Comparison of ENCODE assay signal across 26 cellular contexts in the genomic region with DNA sequence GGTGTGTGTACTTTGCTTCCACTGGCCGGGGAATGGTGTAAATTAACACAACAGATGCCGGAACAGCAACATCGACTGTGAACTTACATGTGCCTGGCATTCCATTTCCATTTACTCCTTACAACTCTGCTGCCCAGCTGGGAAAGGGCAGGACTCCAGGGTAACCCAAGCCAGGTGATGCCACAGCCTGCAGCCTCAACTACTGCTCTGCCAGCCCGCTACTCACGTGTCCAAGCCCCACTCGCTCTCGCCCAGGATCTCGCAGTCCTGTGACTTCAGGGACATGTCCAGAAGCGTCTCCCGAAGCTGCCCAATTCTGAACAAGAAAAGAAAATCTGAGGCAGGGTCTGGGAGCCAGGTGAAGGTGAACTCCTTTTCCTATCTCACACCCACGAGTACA. TPM values are rescaled to one million over a fixed set of nuclear protein-coding genes. Genes with fewer than 3 reads are reported as not detected.
DNase-seq lines count a peak whose midpoint lies in the region; ATAC-seq and TF ChIP-seq lines count a peak whose summit lies in the region.
"Had no signal": no experiment of that assay in that cellular context is flagged by ENCODE, and none has a peak within 500 bp of the region (broad histone marks: within the 10 kb centered on the region; RNA-seq: fewer than 3 reads in every experiment).

No MANE protein-coding gene starts in this region.

- CTCF ChIA-PET in CD8-positive, alpha-beta T cell (lab: Charles Lee), result no interaction called here
- CTCF ChIA-PET in RWPE1 (lab: Yijun Ruan, JAX), result no interaction called here

- H3K27me3 Mint-ChIP-seq in CD8-positive, alpha-beta T cell (ENCODE audit: low read depth), result no peaks in the 10 kb centered on the region
- H3K27me3 Mint-ChIP-seq in endodermal cell (ENCODE audit: insufficient read depth), result no peaks in the 10 kb centered on the region
- no peaks in the 10 kb centered on the region for H3K27me3 Mint-ChIP-seq in activated T-cell treated with anti-CD3 and anti-CD28 coated beads, Interleukin-2, amount 50 U/mL, for 4 hours (ENCODE audit: low read depth)
- H3K27me3 Mint-ChIP-seq: CD8-positive, alpha-beta memory T cell had no signal

- no peaks in the 10 kb centered on the region for H3K27me3 ChIP-seq in CD8-positive, alpha-beta T cell (ENCODE audit: insufficient read depth, low read length)
- H3K27me3 ChIP-seq in endodermal cell (ENCODE audit: control insufficient read depth, insufficient read depth, low read length, poor library complexity, severe bottlenecking) (no peaks in the 10 kb centered on the region), gastrocnemius medialis (no peaks in the 10 kb centered on the region), SJCRH30 (no peaks in the 10 kb centered on the region)

- H3K4me3 ChIP-seq in CD8-positive, alpha-beta T cell (ENCODE audit: low read depth, low read length), result no peak overlapping the region
- H3K4me3 ChIP-seq in endodermal cell (ENCODE audit: low read length) (no peak overlapping the region), gastrocnemius medialis (no peak overlapping the region), SJCRH30 (no peak overlapping the region)
- H3K4me3 ChIP-seq: A549 had no signal

- no peak for TF ChIP-seq POLR2A in gastrocnemius medialis (IDR thresholded peaks at IDR 0.05)

- intact Hi-C loops in CD8-positive, alpha-beta T cell (cut with DNase I, micrococcal nuclease), result no loop called here
- intact Hi-C loops in gastrocnemius medialis (cut with DNase I; ENCODE audit: low total_unique reads), result no loop called here

- H3K4me1 Mint-ChIP-seq in CD8-positive, alpha-beta T cell (ENCODE audit: low read depth), result peaks cover 2% of the 10 kb centered on the region
- peaks cover 13% of the 10 kb centered on the region for H3K4me1 Mint-ChIP-seq in endodermal cell
- H3K4me1 Mint-ChIP-seq in activated T-cell treated with anti-CD3 and anti-CD28 coated beads, Interleukin-2, amount 50 U/mL, for 4 hours (ENCODE audit: low read depth), result no peaks in the 10 kb centered on the region

- no peak overlapping the region for H3K9ac ChIP-seq in endodermal cell (ENCODE audit: extremely low read depth, low read length, poor library complexity, severe bottlenecking)

- H3K9me3 ChIP-seq in CD8-positive, alpha-beta T cell (ENCODE audit: low read length), result no peaks in the 10 kb centered on the region
- H3K9me3 ChIP-seq in endodermal cell (ENCODE audit: control insufficient read depth, low read length), result no peaks in the 10 kb centered on the region
- H3K9me3 ChIP-seq in gastrocnemius medialis, result no peaks in the 10 kb centered on the region
- H3K9me3 ChIP-seq in SJCRH30 (replicated peaks), result no peaks in the 10 kb centered on the region
- H3K9me3 ChIP-seq: A549 had no signal

- H3K36me3 ChIP-seq in CD8-positive, alpha-beta T cell (ENCODE audit: insufficient read depth, low read length), result peaks cover 38% of the 10 kb centered on the region
- H3K36me3 ChIP-seq in endodermal cell (ENCODE audit: control insufficient read depth, insufficient read depth, low read length) (peaks cover 92% of the 10 kb centered on the region), gastrocnemius medialis (peaks cover 2 to 76% of the 10 kb centered on the region in 2 donors), SJCRH30 (peaks cover 23% of the 10 kb centered on the region)

- H3K4me3 Mint-ChIP-seq in CD8-positive, alpha-beta T cell, result no peak overlapping the region
- no peak overlapping the region for H3K4me3 Mint-ChIP-seq in endodermal cell
- H3K4me3 Mint-ChIP-seq in activated T-cell treated with anti-CD3 and anti-CD28 coated beads, Interleukin-2, amount 50 U/mL, for 4 hours, result no peak overlapping the region
- H3K4me3 Mint-ChIP-seq: CD8-positive, alpha-beta memory T cell had no signal

- H3K27ac ChIP-seq in CD8-positive, alpha-beta T cell (ENCODE audit: low read depth, low read length), result no peak overlapping the region
- H3K27ac ChIP-seq in RWPE1, result peak overlapping the region; percentile 34
- no peak overlapping the region for H3K27ac ChIP-seq in endodermal cell (ENCODE audit: low read depth, low read length)
- peak overlapping the region in 1 of 4 donors; percentile 30 for H3K27ac ChIP-seq in gastrocnemius medialis
- H3K27ac ChIP-seq in SJCRH30, result no peak overlapping the region
- H3K27ac ChIP-seq: A549 had no signal

- TF ChIP-seq CTCF in CD8-positive, alpha-beta T cell (IDR thresholded peaks at IDR 0.05), result no peak
- TF ChIP-seq CTCF in RWPE1 (conservative IDR thresholded peaks at IDR 0.05; ENCODE audit: low read depth) (no peak), endodermal cell (conservative IDR thresholded peaks at IDR 0.05) (no peak), gastrocnemius medialis (IDR thresholded peaks at IDR 0.05 in 4 of 5, conservative IDR thresholded peaks at IDR 0.05 in 1 of 5) (no peak)

- in situ Hi-C loops in gastrocnemius medialis (cut with MboI; ENCODE audit: low sequenced_read_pairs in 4 of 4), result no loop called here

- H3K27ac Mint-ChIP-seq in CD8-positive, alpha-beta T cell, result peak overlapping the region; percentile 38
- peak overlapping the region; percentile 8 for H3K27ac Mint-ChIP-seq in endodermal cell

- no peak for ATAC-seq in CD8-positive, alpha-beta T cell
- peak; percentile 54 to 71 for ATAC-seq in gastrocnemius medialis
- ATAC-seq in activated T-cell treated with anti-CD3 and anti-CD28 coated beads, Interleukin-2, amount 50 U/mL, for 4 hours, result no peak
- ATAC-seq: A549 had no signal

- no peaks in the 10 kb centered on the region for H3K9me3 Mint-ChIP-seq in CD8-positive, alpha-beta T cell
- H3K9me3 Mint-ChIP-seq in endodermal cell, result no peaks in the 10 kb centered on the region
- H3K9me3 Mint-ChIP-seq in activated T-cell treated with anti-CD3 and anti-CD28 coated beads, Interleukin-2, amount 50 U/mL, for 4 hours, result no peaks in the 10 kb centered on the region
- H3K9me3 Mint-ChIP-seq: CD8-positive, alpha-beta memory T cell had no signal

- no peaks in the 10 kb centered on the region for H3K4me1 ChIP-seq in CD8-positive, alpha-beta T cell (ENCODE audit: insufficient read depth, low read length)
- H3K4me1 ChIP-seq in endodermal cell (ENCODE audit: control insufficient read depth, insufficient read depth, low read length) (peaks cover 6% of the 10 kb centered on the region), gastrocnemius medialis (peaks cover 4 to 7% of the 10 kb centered on the region in 2 donors), SJCRH30 (no peaks in the 10 kb centered on the region)
- H3K4me1 ChIP-seq: A549 had no signal

- POLR2A ChIA-PET in CD8-positive, alpha-beta T cell (lab: Charles Lee), result no interaction called here
- POLR2A ChIA-PET in RWPE1 (lab: Yijun Ruan, JAX; ENCODE audit: low non-redundant PET), result no interaction called here

- 89% methylated on average over 11 of the region's 11 CpGs for WGBS in endodermal cell (ENCODE audit: insufficient coverage in 1 of 2, insufficient read length in 1 of 2), 2 experiments

- H3K36me3 Mint-ChIP-seq in CD8-positive, alpha-beta T cell, result peaks cover 90% of the 10 kb centered on the region
- H3K36me3 Mint-ChIP-seq in endodermal cell (ENCODE audit: low read depth), result peaks cover 79% of the 10 kb centered on the region
- peaks cover 29% of the 10 kb centered on the region for H3K36me3 Mint-ChIP-seq in activated T-cell treated with anti-CD3 and anti-CD28 coated beads, Interleukin-2, amount 50 U/mL, for 4 hours (ENCODE audit: insufficient read depth)

- DNase-seq in CD8-positive, alpha-beta T cell, result no peak
- DNase-seq in RWPE1 (ENCODE audit: low spot score) (no peak), endodermal cell (no peak), gastrocnemius medialis (peak; percentile 22 to 51), NCI-H748 treated with DMSO at 0.1 percent for 48 hours (lab: John Stamatoyannopoulos, UW) (no peak), SJCRH30 (no peak)
- no peak for DNase-seq in activated T-cell treated with anti-CD3 and anti-CD28 coated beads, Interleukin-2, amount 50 U/mL, for 4 hours
- DNase-seq: AML-193; C1 segment of cervical spinal cord; CD8-positive, alpha-beta memory T cell; DMS153; DND-41; KBM-7; MV-4-11; NCI-H1105; NCI-H146; NCI-H1930; NCI-H2107; NCI-H446 treated with DMSO at 0.1 percent for 48 hours; NCI-H526 treated with DMSO at 0.1 percent for 48 hours; RPMI8226; SHP77 had no signal

RNA-seq across cellular contexts. Expression of a gene that starts 10.7 kb away (rescaled TPM):
- total RNA-seq in CD8-positive, alpha-beta T cell, result 10 to 100 TPM; 67.5 to 76.9 TPM
- total RNA-seq in endodermal cell (100 to 1,000 TPM; 153 to 239 TPM), gastrocnemius medialis (10 to 100 TPM in 3 of 4 donors, 1 to 10 TPM in 1; 9.1 to 20.0 (median 11.5) TPM)
- 112 TPM for polyA plus RNA-seq in endodermal cell (2013, experiment 1 of 2)
- 100 TPM for polyA plus RNA-seq in endodermal cell (2013, experiment 2 of 2)
- 26.3 and 30.6 TPM in 2 replicates for total RNA-seq in SJCRH30 (2014; rRNA removed; shearing (Covaris generic))
- total RNA-seq in activated T-cell treated with anti-CD3 and anti-CD28 coated beads, Interleukin-2, amount 50 U/mL, for 4 hours, result 10 to 100 TPM; 30.4 to 35.7 (median 32.0) TPM

RNA-seq across cellular contexts. Expression of a gene that starts 52.8 kb away (rescaled TPM):
- not detected for total RNA-seq in CD8-positive, alpha-beta T cell
- total RNA-seq in endodermal cell (not detected), gastrocnemius medialis (not detected)
- polyA plus RNA-seq in endodermal cell (2013, experiment 1 of 2), result 0.07 TPM
- polyA plus RNA-seq in endodermal cell (2013, experiment 2 of 2), result not detected
- total RNA-seq in SJCRH30 (2014; rRNA removed; shearing (Covaris generic)), result 0.02 and 0.03 TPM in 2 replicates
- total RNA-seq in activated T-cell treated with anti-CD3 and anti-CD28 coated beads, Interleukin-2, amount 50 U/mL, for 4 hours, result not detected
- total RNA-seq: CD8-positive, alpha-beta memory T cell; HT1080; LHCN-M2; MCF 10A had no signal
- polyA plus RNA-seq: A549; CD8-positive, alpha-beta memory T cell had no signal

RNA-seq across cellular contexts. Expression of a gene that starts 56.2 kb away (rescaled TPM):
- not detected for total RNA-seq in CD8-positive, alpha-beta T cell
- total RNA-seq in endodermal cell, result 100 to 1,000 TPM in 1 of 2 donors, 10 to 100 TPM in 1; 61.8 to 108 TPM
- polyA plus RNA-seq in endodermal cell (2013, experiment 1 of 2), result 17.8 TPM
- polyA plus RNA-seq in endodermal cell (2013, experiment 2 of 2), result 16.6 TPM
- total RNA-seq in gastrocnemius medialis, result not detected
- not detected in 2 replicates for total RNA-seq in SJCRH30 (2014; rRNA removed; shearing (Covaris generic))
- total RNA-seq in activated T-cell treated with anti-CD3 and anti-CD28 coated beads, Interleukin-2, amount 50 U/mL, for 4 hours, result under 1 TPM in 1 of 3 donors, not detected in 2; 0.08 TPM
- total RNA-seq: CD8-positive, alpha-beta memory T cell; HT1080; LHCN-M2; MCF 10A had no signal
- polyA plus RNA-seq: A549; CD8-positive, alpha-beta memory T cell had no signal

Comparison
In these comparisons a context has a peak if more than half of its experiments do, and no peak if none do; other contexts are left out.
1. ATAC-seq: peak in gastrocnemius medialis (2 of 2); none in CD8-positive, alpha-beta T cell (single experiment) and activated T-cell treated with anti-CD3 and anti-CD28 coated beads, Interleukin-2, amount 50 U/mL, for 4 hours (0 of 2).
2. DNase-seq: peak in gastrocnemius medialis (2 of 2); none in CD8-positive, alpha-beta T cell (0 of 7), RWPE1 (single experiment), endodermal cell (single experiment), NCI-H748 treated with DMSO at 0.1 percent for 48 hours (single experiment), SJCRH30 (0 of 2) and activated T-cell treated with anti-CD3 and anti-CD28 coated beads, Interleukin-2, amount 50 U/mL, for 4 hours (single experiment).
3. RNA of a gene that starts 56.2 kb away (total RNA-seq): 61.8 to 108 TPM in endodermal cell; 0.08 TPM in activated T-cell treated with anti-CD3 and anti-CD28 coated beads, Interleukin-2, amount 50 U/mL, for 4 hours, not detected in CD8-positive, alpha-beta T cell, not detected in gastrocnemius medialis and not detected in SJCRH30; every median in the first group is over 10 times any median in the second.